In the genomic region with DNA sequence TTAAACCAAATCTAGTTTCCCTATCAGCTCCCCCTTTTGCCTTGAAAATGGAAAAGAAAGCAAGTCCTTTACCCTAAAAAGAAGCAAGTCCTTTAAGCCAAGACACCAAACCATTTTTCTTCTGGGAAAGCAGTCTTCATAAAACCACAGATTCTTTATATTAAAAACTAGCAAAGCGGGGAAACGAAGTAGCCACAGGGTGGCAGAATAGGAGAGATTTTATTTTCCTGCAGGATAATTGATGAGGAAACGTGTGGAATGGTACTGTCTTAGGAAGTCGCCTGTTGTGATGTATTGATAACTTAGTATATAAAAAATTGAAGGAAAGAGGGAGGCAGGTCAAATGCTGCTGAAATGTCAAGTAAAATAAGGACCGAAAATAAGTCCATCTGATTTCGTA, we compare ENCODE assay signal across 13 cellular contexts. TPM values are rescaled to one million over a fixed set of nuclear protein-coding genes. Genes with fewer than 3 reads are reported as not detected.
A peak's percentile ranks its signal among the peaks of the same experiment; 100 is the strongest.
DNase-seq lines count a peak whose midpoint lies in the region; ATAC-seq and TF ChIP-seq lines count a peak whose summit lies in the region.
"Had no signal": no experiment of that assay in that cellular context is flagged by ENCODE, and none has a peak within 500 bp of the region (broad histone marks: within the 10 kb centered on the region; RNA-seq: fewer than 3 reads in every experiment).

No MANE protein-coding gene starts in this region.

- DNase-seq in DMS53 (lab: John Stamatoyannopoulos, UW) (peak; percentile 20), DMS53 treated with DMSO at 0.1 percent for 48 hours (lab: John Stamatoyannopoulos, UW; ENCODE audit: unreplicated experiment) (no peak), M059J (ENCODE audit: low read depth) (peak; percentile 10), WTC11 (ENCODE audit: low spot score) (no peak), left kidney (ENCODE audit: low read depth, low spot score) (peak; percentile 18), DMS79 (lab: John Stamatoyannopoulos, UW) (no peak), AML-193 (lab: John Stamatoyannopoulos, UW) (no peak)
- no peak for DNase-seq in effector memory CD8-positive, alpha-beta T cell
- DNase-seq: 8988T, dorsolateral prefrontal cortex, spleen, upper lobe of right lung had no signal

- peaks cover 32% of the 10 kb centered on the region for H3K9me3 Mint-ChIP-seq in WTC11
- peaks cover 0 to 7% of the 10 kb centered on the region in 2 donors for H3K9me3 Mint-ChIP-seq in effector memory CD8-positive, alpha-beta T cell

- 0 out of 2 replicates have a peak, but pooled peaks cover 2% of the 10 kb centered on the region for H3K36me3 Mint-ChIP-seq in WTC11
- no peaks in the 10 kb centered on the region for H3K36me3 Mint-ChIP-seq in effector memory CD8-positive, alpha-beta T cell (ENCODE audit: insufficient read depth)

- H3K4me1 Mint-ChIP-seq in WTC11, result 0 out of 2 replicates have a peak, but pooled peaks cover 2% of the 10 kb centered on the region
- no peaks in the 10 kb centered on the region for H3K4me1 Mint-ChIP-seq in effector memory CD8-positive, alpha-beta T cell (ENCODE audit: low read depth in 2 of 2)

- H3K27ac Mint-ChIP-seq in WTC11, result no peak overlapping the region
- H3K27ac Mint-ChIP-seq in effector memory CD8-positive, alpha-beta T cell, result no peak overlapping the region
- H3K27ac Mint-ChIP-seq: activated naive CD8-positive, alpha-beta T cell had no signal

- peaks cover 21% of the 10 kb centered on the region for H3K27me3 Mint-ChIP-seq in WTC11 (ENCODE audit: low read depth)
- H3K27me3 Mint-ChIP-seq in effector memory CD8-positive, alpha-beta T cell, result peaks cover 35 to 43% of the 10 kb centered on the region in 2 donors

- POLR2A ChIA-PET in WTC11 (lab: Charles Lee), result interaction anchor here (0.6 kb wide), 1 partner anchor 326 kb away, joined by 6 read pairs; no protein-coding TSS in a partner anchor

- TF ChIP-seq CTCF in WTC11 (IDR thresholded peaks at IDR 0.05), result no peak

- H3K4me3 Mint-ChIP-seq in WTC11, result no peak overlapping the region
- no peak overlapping the region for H3K4me3 Mint-ChIP-seq in effector memory CD8-positive, alpha-beta T cell
- H3K4me3 Mint-ChIP-seq: activated naive CD8-positive, alpha-beta T cell had no signal

- ATAC-seq in WTC11, result peak; percentile 34
- no peak for ATAC-seq in effector memory CD8-positive, alpha-beta T cell (replicated peaks)

- CTCF ChIA-PET in WTC11 (lab: Charles Lee), result interaction anchor here (0.7 to 1.7 kb wide), 6 partner anchors 38 to 50 kb away, joined by 3 to 5 read pairs (median 4); a partner anchor contains a TSS

TF ChIP-seq in WTC11, 78 proteins besides CTCF, POLR2A, EP300 and RAD21:
- no peak for TF ChIP-seq TP53 (CRISPR knock-in tag; IDR thresholded peaks at IDR 0.05)
- TF ChIP-seq PRRX2 (CRISPR knock-in tag; IDR thresholded peaks at IDR 0.05), result no peak
- no peak for TF ChIP-seq KAT7 (CRISPR knock-in tag; IDR thresholded peaks at IDR 0.05; ENCODE audit: borderline replicate concordance)
- TF ChIP-seq ZNF423 (CRISPR knock-in tag; IDR thresholded peaks at IDR 0.05), result no peak
- no peak for TF ChIP-seq NR3C1 (CRISPR knock-in tag; conservative IDR thresholded peaks at IDR 0.05; ENCODE audit: low read depth)
- TF ChIP-seq, protein P1, sequence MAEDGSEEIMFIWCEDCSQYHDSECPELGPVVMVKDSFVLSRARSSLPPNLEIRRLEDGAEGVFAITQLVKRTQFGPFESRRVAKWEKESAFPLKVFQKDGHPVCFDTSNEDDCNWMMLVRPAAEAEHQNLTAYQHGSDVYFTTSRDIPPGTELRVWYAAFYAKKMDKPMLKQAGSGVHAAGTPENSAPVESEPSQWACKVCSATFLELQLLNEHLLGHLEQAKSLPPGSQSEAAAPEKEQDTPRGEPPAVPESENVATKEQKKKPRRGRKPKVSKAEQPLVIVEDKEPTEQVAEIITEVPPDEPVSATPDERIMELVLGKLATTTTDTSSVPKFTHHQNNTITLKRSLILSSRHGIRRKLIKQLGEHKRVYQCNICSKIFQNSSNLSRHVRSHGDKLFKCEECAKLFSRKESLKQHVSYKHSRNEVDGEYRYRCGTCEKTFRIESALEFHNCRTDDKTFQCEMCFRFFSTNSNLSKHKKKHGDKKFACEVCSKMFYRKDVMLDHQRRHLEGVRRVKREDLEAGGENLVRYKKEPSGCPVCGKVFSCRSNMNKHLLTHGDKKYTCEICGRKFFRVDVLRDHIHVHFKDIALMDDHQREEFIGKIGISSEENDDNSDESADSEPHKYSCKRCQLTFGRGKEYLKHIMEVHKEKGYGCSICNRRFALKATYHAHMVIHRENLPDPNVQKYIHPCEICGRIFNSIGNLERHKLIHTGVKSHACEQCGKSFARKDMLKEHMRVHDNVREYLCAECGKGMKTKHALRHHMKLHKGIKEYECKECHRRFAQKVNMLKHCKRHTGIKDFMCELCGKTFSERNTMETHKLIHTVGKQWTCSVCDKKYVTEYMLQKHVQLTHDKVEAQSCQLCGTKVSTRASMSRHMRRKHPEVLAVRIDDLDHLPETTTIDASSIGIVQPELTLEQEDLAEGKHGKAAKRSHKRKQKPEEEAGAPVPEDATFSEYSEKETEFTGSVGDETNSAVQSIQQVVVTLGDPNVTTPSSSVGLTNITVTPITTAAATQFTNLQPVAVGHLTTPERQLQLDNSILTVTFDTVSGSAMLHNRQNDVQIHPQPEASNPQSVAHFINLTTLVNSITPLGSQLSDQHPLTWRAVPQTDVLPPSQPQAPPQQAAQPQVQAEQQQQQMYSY (CRISPR knock-in tag; IDR thresholded peaks at IDR 0.05), result no peak

RNA-seq across cellular contexts. Expression of a gene that starts 41.1 kb away (rescaled TPM):
- total RNA-seq in M059J (2014; rRNA removed; shearing (Covaris generic)), result 7.3 and 8.1 TPM in 2 replicates
- total RNA-seq in WTC11 (2021), result 22.0 to 25.4 TPM (median 22.6 TPM) in 3 replicates

Comparison
In these comparisons a context has a peak if more than half of its experiments do, and no peak if none do; other contexts are left out.
1. DNase-seq: peak in DMS53 (single experiment), M059J (single experiment) and left kidney (single experiment); none in DMS53 treated with DMSO at 0.1 percent for 48 hours (single experiment), WTC11 (single experiment), effector memory CD8-positive, alpha-beta T cell (0 of 3), DMS79 (single experiment) and AML-193 (0 of 2).